ENCODE assay signal across 15 cellular contexts in genomic region chr10:123272171-123272570, GRCh38.
DNase-seq lines count a peak whose midpoint lies in the region; ATAC-seq and TF ChIP-seq lines count a peak whose summit lies in the region.
"Had no signal": no experiment of that assay in that cellular context is flagged by ENCODE, and none has a peak within 500 bp of the region (broad histone marks: within the 10 kb centered on the region; RNA-seq: fewer than 3 reads in every experiment).

No MANE protein-coding gene starts in this region.

- H3K4me3 ChIP-seq in BJ (ENCODE audit: low read depth, low read length), result no peak overlapping the region
- H3K4me3 ChIP-seq in PC-9, result no peak overlapping the region
- H3K4me3 ChIP-seq: MG63 had no signal

- CTCF ChIA-PET in BJ (lab: Yijun Ruan, JAX) (no interaction called here), PC-9 (lab: Charles Lee) (no interaction called here)

- H3K9me3 ChIP-seq in PC-9 (ENCODE audit: insufficient read depth, low read depth), result no peaks in the 10 kb centered on the region

- no peaks in the 10 kb centered on the region for H3K9me2 ChIP-seq in PC-9 (ENCODE audit: insufficient read depth)

- 0 out of 2 replicates have a peak, but pooled peaks have one; percentile 13 for TF ChIP-seq CTCF in BJ (IDR thresholded peaks at IDR 0.05; ENCODE audit: insufficient read depth, low read depth, low read length)
- 0 out of 2 replicates have a peak, but pooled peaks have one; percentile 3 for TF ChIP-seq CTCF in GM12874 (IDR thresholded peaks at IDR 0.05; ENCODE audit: insufficient read depth, low read depth, low read length)
- peak; percentile 35; the same call in 1 of the 2 replicates for TF ChIP-seq CTCF in PC-9 (conservative IDR thresholded peaks at IDR 0.05)
- peak; percentile 30 for TF ChIP-seq CTCF in foreskin keratinocyte (conservative IDR thresholded peaks at IDR 0.05)

- POLR2A ChIA-PET in BJ (lab: Charles Lee), result no interaction called here
- POLR2A ChIA-PET in PC-9 (lab: Charles Lee; ENCODE audit: unreplicated experiment), result no interaction called here

- H3K27me3 ChIP-seq in BJ (ENCODE audit: control insufficient read depth, insufficient read depth, low read length) (peaks cover 3% of the 10 kb centered on the region; the same call in 1 of the 2 replicates), PC-9 (ENCODE audit: insufficient read depth, low read depth) (no peaks in the 10 kb centered on the region), foreskin keratinocyte (peaks cover 26% of the 10 kb centered on the region)
- H3K27me3 ChIP-seq: MG63 had no signal

- DNase-seq in BJ (ENCODE audit: low read depth), result no peak
- DNase-seq in PC-9, result no peak
- no peak for DNase-seq in foreskin keratinocyte
- no peak for DNase-seq in activated effector memory CD4-positive, alpha-beta T cell treated with Interleukin-2 at 50 U/mL for 16 hours
- no peak for DNase-seq in NCI-H1105 treated with DMSO at 0.1 percent for 48 hours (lab: John Stamatoyannopoulos, UW)
- DNase-seq in SKM-1 treated with dmso at 0.1 percent for 144 hours (lab: John Stamatoyannopoulos, UW; ENCODE audit: unreplicated experiment), result no peak
- DNase-seq in AML-193 (lab: John Stamatoyannopoulos, UW), result no peak
- DNase-seq: activated CD4-positive, alpha-beta memory T cell treated with anti-CD3 and anti-CD28 coated beads for 36 hours; activated naive CD4-positive, alpha-beta T cell treated with anti-CD3 and anti-CD28 coated beads, Interleukin-2, amount 10 ng/mL, durations not matched to agents 7 days and 5 days; MG63; NCI-H345; stimulated activated naive CD8-positive, alpha-beta T cell treated with anti-CD3 and anti-CD28 coated beads, Interleukin-15, amount 100 ng/mL, for 72 hours; T-helper 9 cell had no signal

- no TSS peak for BruUV-seq in PC-9 (replicated peaks; lab: Mats Ljungman, UMichigan)

- no peak for ATAC-seq in foreskin keratinocyte
- ATAC-seq: sciatic nerve; stimulated activated naive CD8-positive, alpha-beta T cell treated with anti-CD3 and anti-CD28 coated beads, Interleukin-15, amount 100 ng/mL, for 72 hours had no signal

- no peak overlapping the region for H3K27ac ChIP-seq in PC-9
- no peak overlapping the region for H3K27ac ChIP-seq in foreskin keratinocyte

- H3K36me3 ChIP-seq in BJ (ENCODE audit: control insufficient read depth, insufficient read depth, low read length), result no peaks in the 10 kb centered on the region
- H3K36me3 ChIP-seq in PC-9 (ENCODE audit: low read depth), result no peaks in the 10 kb centered on the region
- H3K36me3 ChIP-seq: MG63 had no signal

- intact Hi-C loops in PC-9 (cut with micrococcal nuclease; ENCODE audit: unreplicated experiment), result no loop called here

- H3K4me2 ChIP-seq in PC-9, result no peak overlapping the region

- H2AFZ ChIP-seq in PC-9, result no peak overlapping the region

- H3K4me1 ChIP-seq in PC-9 (replicated peaks; ENCODE audit: insufficient read depth), result no peaks in the 10 kb centered on the region
- H3K4me1 ChIP-seq in foreskin keratinocyte, result no peaks in the 10 kb centered on the region

- no peaks in the 10 kb centered on the region for H4K20me1 ChIP-seq in PC-9 (ENCODE audit: insufficient read depth)

- H3F3A ChIP-seq in PC-9 (ENCODE audit: insufficient read depth, low read depth), result no peaks in the 10 kb centered on the region

- no peaks in the 10 kb centered on the region for H3K79me2 ChIP-seq in PC-9 (ENCODE audit: low read depth)
